8 cellular contexts compared by ENCODE assay signal in genomic region chr7:154913645-154914579, GRCh38.
A peak's percentile ranks its signal among the peaks of the same experiment; 100 is the strongest.
DNase-seq lines count a peak whose midpoint lies in the region; ATAC-seq, FAIRE-seq and TF ChIP-seq lines count a peak whose summit lies in the region.

No MANE protein-coding gene starts in this region.

- TF ChIP-seq POLR2A in A549 (IDR thresholded peaks at IDR 0.05; ENCODE audit: low read length), result no peak

- peaks cover 9% of the 10 kb centered on the region; the same call in 2 of the 3 replicates for H3K9me3 ChIP-seq in A549

- WGBS in A549 (ENCODE audit: missing lambda C conversion rate), result 50% methylated on average over 51 of the region's 56 CpGs

- CTCF ChIA-PET in A549 (lab: Yijun Ruan, JAX), result interaction anchor here (0.6 to 5.3 kb wide), 38 partner anchors 10 to 891 kb away, joined by 3 to 49 read pairs (median 4); partner anchors contain the start of gene HTR5A

- TF ChIP-seq EP300 in A549 (IDR thresholded peaks at IDR 0.05), result no peak

- FAIRE-seq in A549 (lab: Jason Lieb, UNC), result no peak

- H3K4me1 ChIP-seq in A549, result no peaks in the 10 kb centered on the region

- H3K4me2 ChIP-seq in A549, result peak overlapping the region; percentile 21; the same call in 1 of the 3 replicates

- POLR2A ChIA-PET in A549 (lab: Yijun Ruan, JAX), result no interaction called here

- H3K4me3 ChIP-seq in A549, result no peak overlapping the region

- ATAC-seq in A549 (peak; percentile 93 to 99), GM18511 (IDR thresholded peaks at IDR 0.05; ENCODE audit: unreplicated experiment) (peak; percentile 98), HG03025 (IDR thresholded peaks at IDR 0.05; ENCODE audit: low FRiP score, unreplicated experiment) (peak; percentile 96)

- peak; percentile 64 to 69 for DNase-seq in A549 (ENCODE audit: low read depth in 1 of 2, low spot score in 1 of 2)
- DNase-seq in NCI-H2029 treated with DMSO at 0.1 percent for 48 hours (lab: John Stamatoyannopoulos, UW), result peak; percentile 27
- peak; percentile 81 for DNase-seq in activated CD4-positive, alpha-beta T cell treated with anti-CD3 and anti-CD28 coated beads for 1 hour
- DNase-seq in cerebellar cortex (ENCODE audit: low spot score), result peak; percentile 85
- peak; percentile 49 for DNase-seq in kidney glomerular epithelial cell (lab: John Stamatoyannopoulos, UW)
- peak; percentile 79 to 90 (median 85) for DNase-seq in stimulated activated CD4-positive, alpha-beta T cell treated with anti-CD3 and anti-CD28 coated beads, Interleukin-1b, Interleukin-23, amount 100 ng/mL, for 24 hours (ENCODE audit: low read depth in 4 of 4, low spot score in 1 of 4)

- TF ChIP-seq RAD21 in A549 (conservative IDR thresholded peaks at IDR 0.05 in 1 of 2, IDR thresholded peaks at IDR 0.05 in 1 of 2), result peak; percentile 81 to 83

- TF ChIP-seq CTCF in A549 (IDR thresholded peaks at IDR 0.05), result peak; percentile 76

- H3K27ac ChIP-seq in A549, result no peak overlapping the region

TF ChIP-seq in A549, 52 proteins besides CTCF, POLR2A, EP300 and RAD21:
- TF ChIP-seq MAFK (IDR thresholded peaks at IDR 0.05; ENCODE audit: partially characterized antibody) (no peak), NFE2L2 (conservative IDR thresholded peaks at IDR 0.05; ENCODE audit: low read length) (no peak), USF2 (IDR thresholded peaks at IDR 0.05) (no peak), HOXB5 (CRISPR knock-in tag; IDR thresholded peaks at IDR 0.05) (no peak), SMC3 (IDR thresholded peaks at IDR 0.05) (peak; percentile 55; the same call in 2 of the 3 replicates), ESRRA (IDR thresholded peaks at IDR 0.05; ENCODE audit: borderline replicate concordance, low read length) (0 out of 2 replicates have a peak, but pooled peaks have one; percentile 34), ZC3H11A (IDR thresholded peaks at IDR 0.05) (no peak), CBX8 (IDR thresholded peaks at IDR 0.05) (no peak)

Comparison
In these comparisons a context has a peak if more than half of its experiments do, and no peak if none do; other contexts are left out.
1. DNase-seq: peak in every context shown above with its lines; median percentile 85 in cerebellar cortex; 85 in stimulated activated CD4-positive, alpha-beta T cell treated with anti-CD3 and anti-CD28 coated beads, Interleukin-1b, Interleukin-23, amount 100 ng/mL, for 24 hours; 81 in activated CD4-positive, alpha-beta T cell treated with anti-CD3 and anti-CD28 coated beads for 1 hour; 66 in A549; 49 in kidney glomerular epithelial cell; 27 in NCI-H2029 treated with DMSO at 0.1 percent for 48 hours.